In genomic region chr11:111376453-111376871, GRCh38 we compare ENCODE assay signal across 15 cellular contexts. TPM values are rescaled to one million over a fixed set of nuclear protein-coding genes. Genes with fewer than 3 reads are reported as not detected.
DNase-seq lines count a peak whose midpoint lies in the region; ATAC-seq and TF ChIP-seq lines count a peak whose summit lies in the region.
"Had no signal": no experiment of that assay in that cellular context is flagged by ENCODE, and none has a peak within 500 bp of the region (broad histone marks: within the 10 kb centered on the region; RNA-seq: fewer than 3 reads in every experiment).

No MANE protein-coding gene starts in this region.

- no peak for TF ChIP-seq RAD21 in HCT116 (IDR thresholded peaks at IDR 0.05; ENCODE audit: low read depth)

- no peaks in the 10 kb centered on the region for H3K79me2 ChIP-seq in HCT116 (ENCODE audit: insufficient read depth, low read length)

- peaks cover 69% of the 10 kb centered on the region for H3K4me1 Mint-ChIP-seq in activated CD4-positive, alpha-beta T cell treated with anti-CD3 and anti-CD28 coated beads, Interleukin-2, amount 10 ng/mL, durations not matched to agents 24 days and 14 days
- peaks cover 56% of the 10 kb centered on the region for H3K4me1 Mint-ChIP-seq in T-helper 1 cell treated with Interleukin-12 subunit alpha and Interleukin-12 subunit beta and Interleukin-4 antibody, amounts not matched to agents 30 μg/mL and 1 μg/mL, for 36 hours (ENCODE audit: low read depth)

- no peak overlapping the region for H3K4me3 ChIP-seq in HCT116 (replicated peaks in 1 of 2; ENCODE audit: low read depth in 1 of 2, low read length in 2 of 2)
- H3K4me3 ChIP-seq in upper lobe of right lung = no peak overlapping the region
- H3K4me3 ChIP-seq: right lobe of liver had no signal

- peaks cover 2% of the 10 kb centered on the region for H3K9me3 Mint-ChIP-seq in activated CD4-positive, alpha-beta T cell treated with anti-CD3 and anti-CD28 coated beads, Interleukin-2, amount 10 ng/mL, durations not matched to agents 24 days and 14 days
- H3K9me3 Mint-ChIP-seq in T-helper 1 cell treated with Interleukin-12 subunit alpha and Interleukin-12 subunit beta and Interleukin-4 antibody, amounts not matched to agents 30 μg/mL and 1 μg/mL, for 36 hours = no peaks in the 10 kb centered on the region
- H3K9me3 Mint-ChIP-seq: central memory CD8-positive, alpha-beta T cell had no signal

- peak overlapping the region; percentile 99 for H3K27ac Mint-ChIP-seq in activated CD4-positive, alpha-beta T cell treated with anti-CD3 and anti-CD28 coated beads, Interleukin-2, amount 10 ng/mL, durations not matched to agents 24 days and 14 days
- H3K27ac Mint-ChIP-seq in T-helper 1 cell treated with Interleukin-12 subunit alpha and Interleukin-12 subunit beta and Interleukin-4 antibody, amounts not matched to agents 30 μg/mL and 1 μg/mL, for 36 hours = peak overlapping the region; percentile 62

- H4K20me1 ChIP-seq in HCT116 (ENCODE audit: insufficient read depth) = no peaks in the 10 kb centered on the region

- H3K4me3 Mint-ChIP-seq in activated CD4-positive, alpha-beta T cell treated with anti-CD3 and anti-CD28 coated beads, Interleukin-2, amount 10 ng/mL, durations not matched to agents 24 days and 14 days = peak overlapping the region; percentile 93
- peak overlapping the region; percentile 25 for H3K4me3 Mint-ChIP-seq in T-helper 1 cell treated with Interleukin-12 subunit alpha and Interleukin-12 subunit beta and Interleukin-4 antibody, amounts not matched to agents 30 μg/mL and 1 μg/mL, for 36 hours
- H3K4me3 Mint-ChIP-seq: central memory CD8-positive, alpha-beta T cell had no signal

- peaks cover 45% of the 10 kb centered on the region for H3K36me3 Mint-ChIP-seq in activated CD4-positive, alpha-beta T cell treated with anti-CD3 and anti-CD28 coated beads, Interleukin-2, amount 10 ng/mL, durations not matched to agents 24 days and 14 days (ENCODE audit: low read depth)
- H3K36me3 Mint-ChIP-seq in T-helper 1 cell treated with Interleukin-12 subunit alpha and Interleukin-12 subunit beta and Interleukin-4 antibody, amounts not matched to agents 30 μg/mL and 1 μg/mL, for 36 hours (ENCODE audit: low read depth) = no peaks in the 10 kb centered on the region

- H3K27me3 ChIP-seq in HCT116 (ENCODE audit: insufficient read depth, low read length) = 0 out of 2 replicates have a peak, but pooled peaks cover 8% of the 10 kb centered on the region
- H3K27me3 ChIP-seq in upper lobe of right lung = no peaks in the 10 kb centered on the region
- H3K27me3 ChIP-seq: right lobe of liver had no signal

- H3K36me3 ChIP-seq in HCT116 (ENCODE audit: control insufficient read depth in 1 of 2, insufficient read depth in 2 of 2, low read length in 2 of 2) (no peaks in the 10 kb centered on the region), upper lobe of right lung (no peaks in the 10 kb centered on the region)
- H3K36me3 ChIP-seq: right lobe of liver had no signal

- H3K9me3 ChIP-seq in HCT116 (ENCODE audit: control insufficient read depth in 1 of 2, insufficient read depth in 1 of 2, low read depth in 1 of 2, low read length in 2 of 2) (no peaks in the 10 kb centered on the region), upper lobe of right lung (no peaks in the 10 kb centered on the region)
- H3K9me3 ChIP-seq: right lobe of liver had no signal

- H3K27ac ChIP-seq in HCT116 (ENCODE audit: low read depth, low read length) = no peak overlapping the region
- no peak overlapping the region for H3K27ac ChIP-seq in upper lobe of right lung
- H3K27ac ChIP-seq: right lobe of liver had no signal

- peak; percentile 71 for DNase-seq in activated CD4-positive, alpha-beta T cell treated with anti-CD3 and anti-CD28 coated beads, Interleukin-2, amount 10 ng/mL, durations not matched to agents 24 days and 14 days
- DNase-seq in activated CD4-positive, alpha-beta T cell treated with anti-CD3 and anti-CD28 coated beads, Interleukin-2, amount 50 U/mL, for 1 hour = no peak
- DNase-seq in HCT116 (ENCODE audit: low read depth, low spot score) (no peak), upper lobe of right lung (no peak), GM03348 (ENCODE audit: low spot score) (no peak), cortex of kidney (lab: John Stamatoyannopoulos, UW) (no peak)
- DNase-seq in stimulated activated CD4-positive, alpha-beta T cell treated with anti-CD3 and anti-CD28 coated beads, Interleukin-1b, Interleukin-23, amount 100 ng/mL, for 48 hours = peak; percentile 62
- DNase-seq: activated CD8-positive, alpha-beta memory T cell treated with anti-CD3 and anti-CD28 coated beads, Interleukin-2, amount 50 U/mL, for 4 hours; EL; NCI-H146; NK-92 treated with Interleukin-12 subunit alpha and Interleukin-12 subunit beta, amount 100 ng/mL, for 24 hours; right lobe of liver had no signal

- no TSS peak for BruUV-seq in HCT116 (replicated peaks; lab: Mats Ljungman, UMichigan)

- no peaks in the 10 kb centered on the region for H3K27me3 Mint-ChIP-seq in activated CD4-positive, alpha-beta T cell treated with anti-CD3 and anti-CD28 coated beads, Interleukin-2, amount 10 ng/mL, durations not matched to agents 24 days and 14 days
- H3K27me3 Mint-ChIP-seq in T-helper 1 cell treated with Interleukin-12 subunit alpha and Interleukin-12 subunit beta and Interleukin-4 antibody, amounts not matched to agents 30 μg/mL and 1 μg/mL, for 36 hours (ENCODE audit: low read depth) = no peaks in the 10 kb centered on the region

- intact Hi-C loops in activated CD4-positive, alpha-beta T cell treated with anti-CD3 and anti-CD28 coated beads, Interleukin-2, amount 10 ng/mL, durations not matched to agents 24 days and 14 days (cut with micrococcal nuclease) = loop anchor here (1.0 to 5.0 kb wide), 6 partner anchors 17 to 1404 kb away; partner anchors contain the start of genes CFAP68, DIXDC1, FDXACB1 and SIK2
- intact Hi-C loops in HCT116 (cut with micrococcal nuclease) = no loop called here
- intact Hi-C loops in upper lobe of right lung (cut with DNase I) = no loop called here

- H3K4me2 ChIP-seq in HCT116 (ENCODE audit: low read length) = no peak overlapping the region

- ATAC-seq in HCT116 (peak; percentile 40; the same call in 1 of the 2 replicates), upper lobe of right lung (no peak)

- POLR2A ChIA-PET in HCT116 (lab: Charles Lee) = no interaction called here

- H3K9ac ChIP-seq in HCT116 (ENCODE audit: low read length) = no peak overlapping the region

- TF ChIP-seq CTCF in HCT116 (IDR thresholded peaks at IDR 0.05 in 2 of 3, conservative IDR thresholded peaks at IDR 0.05 in 1 of 3; ENCODE audit: borderline replicate concordance in 1 of 3, insufficient read depth in 1 of 3, low read depth in 2 of 3, low read length in 2 of 3) = no peak
- no peak for TF ChIP-seq CTCF in upper lobe of right lung (IDR thresholded peaks at IDR 0.05)

- no peak for TF ChIP-seq POLR2A in HCT116 (IDR thresholded peaks at IDR 0.05; ENCODE audit: borderline replicate concordance, extremely low read depth, insufficient read depth, insufficient read length)

- no peaks in the 10 kb centered on the region for H3K9me2 ChIP-seq in HCT116 (ENCODE audit: insufficient read depth)

- no peak overlapping the region for H2AFZ ChIP-seq in HCT116 (ENCODE audit: low read depth, low read length, poor library complexity, severe bottlenecking)

- H3K4me1 ChIP-seq in HCT116 (ENCODE audit: control insufficient read depth in 1 of 2, insufficient read depth in 2 of 2, low read length in 2 of 2) = peaks cover 3 to 9% of the 10 kb centered on the region in 2 experiments; a peak in 2 of 4 replicates
- H3K4me1 ChIP-seq in upper lobe of right lung = no peaks in the 10 kb centered on the region

- RAD21 ChIA-PET in HCT116 (lab: Charles Lee; ENCODE audit: low non-redundant PET in 1 of 2, low total read pairs in 2 of 2, uncharacterized antibody in 2 of 2, unreplicated experiment in 2 of 2) = no interaction called here

- CTCF ChIA-PET in HCT116 (lab: Charles Lee) = no interaction called here

TF ChIP-seq in HCT116, 20 proteins besides CTCF, POLR2A, EP300 and RAD21 (continues in another document):
- TF ChIP-seq SIN3A (IDR thresholded peaks at IDR 0.05; ENCODE audit: low read depth) = no peak
- no peak for TF ChIP-seq CEBPB (IDR thresholded peaks at IDR 0.05; ENCODE audit: low read depth)
- no peak for TF ChIP-seq JUND (IDR thresholded peaks at IDR 0.05)
- no peak for TF ChIP-seq ATF3 (IDR thresholded peaks at IDR 0.05)
- no peak for TF ChIP-seq POLR2AphosphoS5 (IDR thresholded peaks at IDR 0.05; ENCODE audit: low read depth, low read length)
- TF ChIP-seq SP1 (IDR thresholded peaks at IDR 0.05; ENCODE audit: low read depth) = no peak
- no peak for TF ChIP-seq MAX (IDR thresholded peaks at IDR 0.05)
- TF ChIP-seq ELF1 (IDR thresholded peaks at IDR 0.05; ENCODE audit: borderline replicate concordance, low read depth) = no peak
- TF ChIP-seq ZFX (IDR thresholded peaks at IDR 0.05) = no peak

RNA-seq across cellular contexts. Expression of gene POU2AF1, which starts 2.6 kb away (rescaled TPM):
- 65.6 and 68.9 TPM in 2 replicates for total RNA-seq in activated CD4-positive, alpha-beta T cell treated with anti-CD3 and anti-CD28 coated beads, Interleukin-2, amount 10 ng/mL, durations not matched to agents 24 days and 14 days
- 0.17 TPM for total RNA-seq in HCT116 (2021; ENCODE audit: unreplicated experiment)
- not detected in 2 replicates for polyA plus RNA-seq in HCT116 (2012)
- 2.5 TPM for total RNA-seq in upper lobe of right lung
- total RNA-seq: A673 had no signal

Comparison
In these comparisons a context has a peak if more than half of its experiments do, and no peak if none do; other contexts are left out.
1. DNase-seq: peak in activated CD4-positive, alpha-beta T cell treated with anti-CD3 and anti-CD28 coated beads, Interleukin-2, amount 10 ng/mL, durations not matched to agents 24 days and 14 days (single experiment) and stimulated activated CD4-positive, alpha-beta T cell treated with anti-CD3 and anti-CD28 coated beads, Interleukin-1b, Interleukin-23, amount 100 ng/mL, for 48 hours (single experiment); none in activated CD4-positive, alpha-beta T cell treated with anti-CD3 and anti-CD28 coated beads, Interleukin-2, amount 50 U/mL, for 1 hour (single experiment), HCT116 (single experiment), upper lobe of right lung (single experiment), GM03348 (single experiment) and cortex of kidney (single experiment).
2. RNA of gene POU2AF1, which starts 2.6 kb away (total RNA-seq): 65.6 to 68.9 TPM in activated CD4-positive, alpha-beta T cell treated with anti-CD3 and anti-CD28 coated beads, Interleukin-2, amount 10 ng/mL, durations not matched to agents 24 days and 14 days; 2.5 TPM in upper lobe of right lung (single experiment) and 0.17 TPM in HCT116 (single experiment); every median in the first group is over 10 times any median in the second.